1 cellular context compared by ENCODE assay signal in the genomic region with DNA sequence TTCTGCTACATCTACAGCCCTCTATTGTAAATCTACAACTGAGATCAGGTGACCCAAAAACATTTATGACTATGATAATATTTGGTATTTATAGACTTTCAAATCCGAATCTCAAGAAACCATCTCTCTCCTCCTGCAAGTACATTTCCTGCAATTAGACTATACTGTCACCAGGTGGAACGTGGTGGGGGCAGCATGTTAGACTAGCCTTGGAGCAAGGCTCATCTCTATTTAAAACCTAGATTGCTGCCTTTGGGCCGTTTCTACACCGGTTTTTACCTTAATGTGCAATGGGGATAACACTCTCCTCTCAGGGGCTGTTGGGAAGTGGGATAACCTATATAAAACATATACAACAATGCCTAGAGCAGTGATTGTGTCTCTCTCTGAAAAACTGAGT.
TF ChIP-seq lines count a peak whose summit lies in the region.

No MANE protein-coding gene starts in this region.

TF ChIP-seq in GM23338, 12 proteins besides CTCF, POLR2A, EP300 and RAD21:
- no peak for TF ChIP-seq EZH2 (IDR thresholded peaks at IDR 0.05; ENCODE audit: low read depth, unreplicated experiment)
- TF ChIP-seq, protein P1, sequence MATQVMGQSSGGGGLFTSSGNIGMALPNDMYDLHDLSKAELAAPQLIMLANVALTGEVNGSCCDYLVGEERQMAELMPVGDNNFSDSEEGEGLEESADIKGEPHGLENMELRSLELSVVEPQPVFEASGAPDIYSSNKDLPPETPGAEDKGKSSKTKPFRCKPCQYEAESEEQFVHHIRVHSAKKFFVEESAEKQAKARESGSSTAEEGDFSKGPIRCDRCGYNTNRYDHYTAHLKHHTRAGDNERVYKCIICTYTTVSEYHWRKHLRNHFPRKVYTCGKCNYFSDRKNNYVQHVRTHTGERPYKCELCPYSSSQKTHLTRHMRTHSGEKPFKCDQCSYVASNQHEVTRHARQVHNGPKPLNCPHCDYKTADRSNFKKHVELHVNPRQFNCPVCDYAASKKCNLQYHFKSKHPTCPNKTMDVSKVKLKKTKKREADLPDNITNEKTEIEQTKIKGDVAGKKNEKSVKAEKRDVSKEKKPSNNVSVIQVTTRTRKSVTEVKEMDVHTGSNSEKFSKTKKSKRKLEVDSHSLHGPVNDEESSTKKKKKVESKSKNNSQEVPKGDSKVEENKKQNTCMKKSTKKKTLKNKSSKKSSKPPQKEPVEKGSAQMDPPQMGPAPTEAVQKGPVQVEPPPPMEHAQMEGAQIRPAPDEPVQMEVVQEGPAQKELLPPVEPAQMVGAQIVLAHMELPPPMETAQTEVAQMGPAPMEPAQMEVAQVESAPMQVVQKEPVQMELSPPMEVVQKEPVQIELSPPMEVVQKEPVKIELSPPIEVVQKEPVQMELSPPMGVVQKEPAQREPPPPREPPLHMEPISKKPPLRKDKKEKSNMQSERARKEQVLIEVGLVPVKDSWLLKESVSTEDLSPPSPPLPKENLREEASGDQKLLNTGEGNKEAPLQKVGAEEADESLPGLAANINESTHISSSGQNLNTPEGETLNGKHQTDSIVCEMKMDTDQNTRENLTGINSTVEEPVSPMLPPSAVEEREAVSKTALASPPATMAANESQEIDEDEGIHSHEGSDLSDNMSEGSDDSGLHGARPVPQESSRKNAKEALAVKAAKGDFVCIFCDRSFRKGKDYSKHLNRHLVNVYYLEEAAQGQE (IDR thresholded peaks at IDR 0.05; ENCODE audit: unreplicated experiment), result no peak
